In the genomic region with DNA sequence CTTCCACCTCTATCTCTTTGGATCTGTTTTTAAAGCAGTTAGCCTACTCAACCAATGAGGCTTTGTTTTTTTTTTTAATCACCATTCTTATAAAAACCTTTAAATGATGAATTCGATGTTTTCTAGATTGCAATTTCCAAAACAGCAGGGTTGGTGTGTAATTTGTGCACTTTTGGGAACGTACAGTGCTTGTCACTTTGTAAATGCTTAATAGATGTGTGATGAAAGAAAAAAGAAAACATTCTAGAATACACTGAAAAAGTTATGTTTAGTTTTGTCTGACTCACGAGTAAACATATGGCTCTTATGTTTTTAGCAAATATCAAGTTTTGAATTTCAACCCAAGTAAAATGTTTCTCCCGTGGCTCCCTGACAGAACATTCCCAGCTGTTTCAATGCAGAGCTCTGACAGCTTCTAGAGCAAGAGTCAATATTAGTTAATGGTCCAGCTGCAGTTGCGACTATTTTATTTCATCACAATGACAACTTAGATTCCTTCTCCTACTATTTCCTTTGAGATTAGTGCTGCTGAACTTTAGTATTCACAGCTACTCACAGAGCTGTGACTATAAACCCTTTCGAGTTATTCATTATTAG, we compare ENCODE assay signal across 1 cellular context.
TF ChIP-seq lines count a peak whose summit lies in the region.

No MANE protein-coding gene starts in this region.

TF ChIP-seq in HepG2, 621 proteins besides CTCF, POLR2A, EP300 and RAD21 (continued from another document):
- TF ChIP-seq, protein P1, sequence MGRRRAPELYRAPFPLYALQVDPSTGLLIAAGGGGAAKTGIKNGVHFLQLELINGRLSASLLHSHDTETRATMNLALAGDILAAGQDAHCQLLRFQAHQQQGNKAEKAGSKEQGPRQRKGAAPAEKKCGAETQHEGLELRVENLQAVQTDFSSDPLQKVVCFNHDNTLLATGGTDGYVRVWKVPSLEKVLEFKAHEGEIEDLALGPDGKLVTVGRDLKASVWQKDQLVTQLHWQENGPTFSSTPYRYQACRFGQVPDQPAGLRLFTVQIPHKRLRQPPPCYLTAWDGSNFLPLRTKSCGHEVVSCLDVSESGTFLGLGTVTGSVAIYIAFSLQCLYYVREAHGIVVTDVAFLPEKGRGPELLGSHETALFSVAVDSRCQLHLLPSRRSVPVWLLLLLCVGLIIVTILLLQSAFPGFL (CRISPR knock-in tag; IDR thresholded peaks at IDR 0.05), result no peak
- no peak for TF ChIP-seq AKAP8 (CRISPR knock-in tag; IDR thresholded peaks at IDR 0.05)
